8 cellular contexts compared by ENCODE assay signal in genomic region chr1:232635778-232636356, GRCh38. TPM values are rescaled to one million over a fixed set of nuclear protein-coding genes. Genes with fewer than 3 reads are reported as not detected.
A peak's percentile ranks its signal among the peaks of the same experiment; 100 is the strongest.
DNase-seq lines count a peak whose midpoint lies in the region; ATAC-seq and TF ChIP-seq lines count a peak whose summit lies in the region.

No MANE protein-coding gene starts in this region.

- H3K4me1 Mint-ChIP-seq in CD4-positive, CD25-positive, alpha-beta regulatory T cell, result peaks cover 0 to 2% (median 2%) of the 10 kb centered on the region in 4 donors
- H3K4me1 Mint-ChIP-seq in immature natural killer cell, result peaks cover 3 to 4% of the 10 kb centered on the region in 2 donors

- H3K9me3 ChIP-seq in CD4-positive, CD25-positive, alpha-beta regulatory T cell (ENCODE audit: control insufficient read depth in 2 of 2, low read length in 2 of 2), result no peaks in the 10 kb centered on the region
- no peaks in the 10 kb centered on the region for H3K9me3 ChIP-seq in thoracic aorta

- H3K27ac Mint-ChIP-seq in CD4-positive, CD25-positive, alpha-beta regulatory T cell, result no peak overlapping the region
- no peak overlapping the region for H3K27ac Mint-ChIP-seq in immature natural killer cell

- peak; percentile 60 to 80 for ATAC-seq in CD4-positive, CD25-positive, alpha-beta regulatory T cell (ENCODE audit: low read depth in 2 of 2)
- ATAC-seq in GM18907 (IDR thresholded peaks at IDR 0.05; ENCODE audit: unreplicated experiment), result peak; percentile 76
- peak; percentile 75 for ATAC-seq in HG03342 (IDR thresholded peaks at IDR 0.05; ENCODE audit: unreplicated experiment)
- peak; percentile 61 for ATAC-seq in thoracic aorta (ENCODE audit: insufficient number of reproducible peaks, low FRiP score, low read depth)

- in situ Hi-C loops in astrocyte of the spinal cord (cut with HindIII; ENCODE audit: low sequenced_read_pairs), result no loop called here

- H3K36me3 Mint-ChIP-seq in CD4-positive, CD25-positive, alpha-beta regulatory T cell, result no peaks in the 10 kb centered on the region
- H3K36me3 Mint-ChIP-seq in immature natural killer cell, result no peaks in the 10 kb centered on the region

- H3K4me1 ChIP-seq in CD4-positive, CD25-positive, alpha-beta regulatory T cell (ENCODE audit: control insufficient read depth, insufficient read depth, low read length, poor library complexity, severe bottlenecking), result peaks cover under 1% of the 10 kb centered on the region
- peaks cover 3% of the 10 kb centered on the region in 2 donors for H3K4me1 ChIP-seq in thoracic aorta (ENCODE audit: control insufficient read depth in 1 of 2, low read depth in 2 of 2)

- peaks cover 0 to 1% (median 0%) of the 10 kb centered on the region in 7 donors for H3K9me3 Mint-ChIP-seq in CD4-positive, CD25-positive, alpha-beta regulatory T cell
- no peaks in the 10 kb centered on the region for H3K9me3 Mint-ChIP-seq in immature natural killer cell

- no peaks in the 10 kb centered on the region for H3K36me3 ChIP-seq in CD4-positive, CD25-positive, alpha-beta regulatory T cell (ENCODE audit: control insufficient read depth, insufficient read depth, low read length)
- H3K36me3 ChIP-seq in thoracic aorta, result no peaks in the 10 kb centered on the region

- no peak overlapping the region for H3K27ac ChIP-seq in CD4-positive, CD25-positive, alpha-beta regulatory T cell (ENCODE audit: insufficient read depth, low read length, poor library complexity, severe bottlenecking)
- H3K27ac ChIP-seq in thoracic aorta, result no peak overlapping the region

- peak overlapping the region in 1 of 4 donors; percentile 20 for H3K4me3 Mint-ChIP-seq in CD4-positive, CD25-positive, alpha-beta regulatory T cell
- H3K4me3 Mint-ChIP-seq in immature natural killer cell, result no peak overlapping the region

- H3K4me3 ChIP-seq in CD4-positive, CD25-positive, alpha-beta regulatory T cell (ENCODE audit: low read depth, low read length), result no peak overlapping the region
- H3K4me3 ChIP-seq in astrocyte of the spinal cord (ENCODE audit: low read depth, low read length) (no peak overlapping the region), thoracic aorta (no peak overlapping the region)

- H3K27me3 ChIP-seq in CD4-positive, CD25-positive, alpha-beta regulatory T cell (ENCODE audit: control insufficient read depth, insufficient read depth, low read length), result peaks cover 12% of the 10 kb centered on the region
- no peaks in the 10 kb centered on the region for H3K27me3 ChIP-seq in thoracic aorta (replicated peaks; ENCODE audit: insufficient read depth)

- TF ChIP-seq CTCF in astrocyte of the spinal cord (IDR thresholded peaks at IDR 0.05; ENCODE audit: low read depth, low read length) (peak; percentile 68), thoracic aorta (IDR thresholded peaks at IDR 0.05) (peak; percentile 69)

- peaks cover 30% of the 10 kb centered on the region for H3K27me3 Mint-ChIP-seq in CD4-positive, CD25-positive, alpha-beta regulatory T cell
- peaks cover 3 to 6% (median 6%) of the 10 kb centered on the region in 3 donors for H3K27me3 Mint-ChIP-seq in immature natural killer cell (ENCODE audit: low read depth in 3 of 3)

- peak in 2 of 3 donors; percentile 42 to 55 for DNase-seq in CD4-positive, CD25-positive, alpha-beta regulatory T cell
- DNase-seq in NCI-H345 treated with DMSO at 0.1 percent for 48 hours (lab: John Stamatoyannopoulos, UW; ENCODE audit: unreplicated experiment) (peak; percentile 70), astrocyte of the spinal cord (ENCODE audit: low read depth, low spot score) (peak; percentile 73), immature natural killer cell (peak; percentile 25 to 39 (median 33)), thoracic aorta (ENCODE audit: low spot score) (no peak)
- no peak for DNase-seq in stimulated activated CD4-positive, alpha-beta T cell treated with anti-CD3 and anti-CD28 coated beads, Interleukin-4, amount 100 ng/mL, for 1 hour

RNA-seq across cellular contexts. Expression of gene SIPA1L2, which starts 5.9 kb away (rescaled TPM):
- 0.22 TPM for total RNA-seq in CD4-positive, CD25-positive, alpha-beta regulatory T cell
- polyA plus RNA-seq in CD4-positive, CD25-positive, alpha-beta regulatory T cell, result not detected
- polyA plus RNA-seq in immature natural killer cell, result under 1 TPM in 1 of 3 donors, not detected in 2; 0.54 TPM
- 10 to 100 TPM; 13.0 to 20.4 TPM for total RNA-seq in thoracic aorta

Comparison
In these comparisons a context has a peak if more than half of its experiments do, and no peak if none do; other contexts are left out.
1. DNase-seq: peak in CD4-positive, CD25-positive, alpha-beta regulatory T cell (2 of 3), NCI-H345 treated with DMSO at 0.1 percent for 48 hours (single experiment), astrocyte of the spinal cord (single experiment) and immature natural killer cell (3 of 3); none in thoracic aorta (single experiment) and stimulated activated CD4-positive, alpha-beta T cell treated with anti-CD3 and anti-CD28 coated beads, Interleukin-4, amount 100 ng/mL, for 1 hour (single experiment).
2. RNA of gene SIPA1L2, which starts 5.9 kb away (total RNA-seq): 13.0 to 20.4 TPM in thoracic aorta; 0.22 TPM in CD4-positive, CD25-positive, alpha-beta regulatory T cell (single experiment); every median in the first group is over 10 times any median in the second.
3. Peak in every context shown above with its lines, with median percentiles within 50 percentile points of each other: ATAC-seq.